Comparison of ENCODE assay signal across 7 cellular contexts in genomic region chr3:136195258-136196063, GRCh38. TPM values are rescaled to one million over a fixed set of nuclear protein-coding genes. Genes with fewer than 3 reads are reported as not detected.
DNase-seq lines count a peak whose midpoint lies in the region; ATAC-seq and TF ChIP-seq lines count a peak whose summit lies in the region.

No MANE protein-coding gene starts in this region.

- peak overlapping the region; percentile 100 for H3K27ac ChIP-seq in GM23338 (ENCODE audit: low read depth)
- peak overlapping the region; percentile 95 to 100 (median 99) for H3K27ac ChIP-seq in skin epidermis

- peak; percentile 1 for TF ChIP-seq CTCF in GM12873 (IDR thresholded peaks at IDR 0.05; ENCODE audit: insufficient read depth, low read depth, low read length, missing control alignments)
- no peak for TF ChIP-seq CTCF in GM23338 (conservative IDR thresholded peaks at IDR 0.05; ENCODE audit: low read depth in 2 of 2)
- no peak for TF ChIP-seq CTCF in Loucy (conservative IDR thresholded peaks at IDR 0.05; ENCODE audit: low read length)
- no peak for TF ChIP-seq CTCF in MCF 10A (IDR thresholded peaks at IDR 0.05; ENCODE audit: unreplicated experiment)

- H3F3A ChIP-seq in GM23338 (replicated peaks; ENCODE audit: low read depth) (peaks cover 16% of the 10 kb centered on the region; the same call in 1 of the 2 replicates), Loucy (ENCODE audit: low read depth) (peaks cover 7% of the 10 kb centered on the region; the same call in 1 of the 2 replicates)

- peaks cover 34% of the 10 kb centered on the region for H3K4me1 Mint-ChIP-seq in GM23338
- peaks cover 19% of the 10 kb centered on the region for H3K4me1 Mint-ChIP-seq in MCF 10A (ENCODE audit: insufficient read depth, unreplicated experiment)

- H3K4me3 Mint-ChIP-seq in GM23338 (peak overlapping the region; percentile 99), MCF 10A (ENCODE audit: unreplicated experiment) (peak overlapping the region; percentile 82)

- H3K4me1 ChIP-seq in GM23338 (ENCODE audit: insufficient read depth) (peaks cover 41% of the 10 kb centered on the region), Loucy (ENCODE audit: insufficient read depth, low read length, poor library complexity, severe bottlenecking) (peaks cover 32% of the 10 kb centered on the region)

- H3K36me3 ChIP-seq in GM23338 (ENCODE audit: insufficient read depth): no peaks in the 10 kb centered on the region
- H3K36me3 ChIP-seq in Loucy (ENCODE audit: insufficient read depth, low read length): no peaks in the 10 kb centered on the region

- no TSS peak for BruUV-seq in MCF 10A (replicated peaks; lab: Mats Ljungman, UMichigan)

- H3K4me2 ChIP-seq in GM23338: peak overlapping the region; percentile 97
- peak overlapping the region; percentile 99 for H3K4me2 ChIP-seq in Loucy (ENCODE audit: low read depth, low read length, poor library complexity, severe bottlenecking)

- H3K27ac Mint-ChIP-seq in GM23338 (peak overlapping the region; percentile 99), MCF 10A (ENCODE audit: low read depth, unreplicated experiment) (peak overlapping the region; percentile 93)

- no peaks in the 10 kb centered on the region for H3K9me3 ChIP-seq in Loucy (ENCODE audit: insufficient read depth, low read depth, low read length)

- H3K9me2 ChIP-seq in GM23338 (ENCODE audit: insufficient read depth) (no peaks in the 10 kb centered on the region), Loucy (replicated peaks; ENCODE audit: low read depth, low read length) (no peaks in the 10 kb centered on the region)

- H3K79me2 ChIP-seq in GM23338 (replicated peaks; ENCODE audit: insufficient read depth) (peaks cover 48% of the 10 kb centered on the region), Loucy (ENCODE audit: insufficient read depth, low read length) (peaks cover 66% of the 10 kb centered on the region)

- peaks cover 15% of the 10 kb centered on the region for H3K27me3 Mint-ChIP-seq in GM23338 (ENCODE audit: insufficient read depth, low read depth, poor library complexity)
- no peaks in the 10 kb centered on the region for H3K27me3 Mint-ChIP-seq in MCF 10A (ENCODE audit: insufficient read depth, unreplicated experiment)

- H3K27me3 ChIP-seq in GM23338 (ENCODE audit: insufficient read depth): no peaks in the 10 kb centered on the region
- peaks cover 5% of the 10 kb centered on the region for H3K27me3 ChIP-seq in Loucy (ENCODE audit: insufficient read depth, low read length, poor library complexity, severe bottlenecking)

- POLR2A ChIA-PET in MCF 10A (lab: Yijun Ruan, JAX): interaction anchor here (0.6 to 5.6 kb wide), 27 partner anchors 9 to 819 kb away, joined by 3 to 43 read pairs (median 4); partner anchors contain the start of genes IL20RB, NCK1, PCCB and STAG1

- peak overlapping the region; percentile 95 for H3K4me3 ChIP-seq in GM23338
- H3K4me3 ChIP-seq in Loucy (ENCODE audit: low read length, poor library complexity, severe bottlenecking): peak overlapping the region; percentile 86
- H3K4me3 ChIP-seq in skin epidermis: peak overlapping the region; percentile 54 to 92 (median 69)

- intact Hi-C loops in MCF 10A (cut with micrococcal nuclease): loop anchor here (1.0 to 10.0 kb wide), 5 partner anchors 53 to 557 kb away; partner anchors contain the start of genes PCCB and STAG1

- H4K20me1 ChIP-seq in GM23338 (replicated peaks; ENCODE audit: insufficient read depth) (peaks cover 43% of the 10 kb centered on the region), Loucy (ENCODE audit: insufficient read depth, low read length, poor library complexity, severe bottlenecking) (peaks cover 48% of the 10 kb centered on the region)

- CTCF ChIA-PET in MCF 10A (lab: Yijun Ruan, JAX): interaction anchor here (0.6 to 2.9 kb wide), 4 partner anchors 55 to 557 kb away, joined by 4 to 18 read pairs (median 4); partner anchors contain the start of genes PCCB and STAG1

- ATAC-seq in GM23338: peak; percentile 49

- peaks cover 24% of the 10 kb centered on the region for H3K9me3 Mint-ChIP-seq in GM23338
- no peaks in the 10 kb centered on the region for H3K9me3 Mint-ChIP-seq in MCF 10A (ENCODE audit: unreplicated experiment)

- H2AFZ ChIP-seq in GM23338: no peak overlapping the region
- peak overlapping the region; percentile 76 for H2AFZ ChIP-seq in Loucy (ENCODE audit: low read length)

- H3K9ac ChIP-seq in Loucy (ENCODE audit: low read depth, low read length, poor library complexity, severe bottlenecking): peak overlapping the region; percentile 93

- H3K36me3 Mint-ChIP-seq in GM23338 (ENCODE audit: low read depth) (peaks cover 31% of the 10 kb centered on the region), MCF 10A (ENCODE audit: insufficient read depth, unreplicated experiment) (peaks cover 26% of the 10 kb centered on the region)

- DNase-seq in GM23338 (ENCODE audit: low spot score): peak; percentile 84
- DNase-seq in T follicular helper cell (ENCODE audit: low read depth): peak; percentile 67
- DNase-seq in MCF 10A (ENCODE audit: unreplicated experiment): peak; percentile 72
- peak; percentile 85 for DNase-seq in iPS-NIHi11 (ENCODE audit: low spot score)

TF ChIP-seq in GM23338, 12 proteins besides CTCF, POLR2A, EP300 and RAD21:
- no peak for TF ChIP-seq EZH2phosphoT487 (IDR thresholded peaks at IDR 0.05; ENCODE audit: unreplicated experiment)
- TF ChIP-seq CREB1 (CRISPR knock-in tag; IDR thresholded peaks at IDR 0.05; ENCODE audit: low read depth): peak; percentile 55; the same call in 1 of the 2 replicates

RNA-seq across cellular contexts. Expression of gene MSL2, which starts 0.7 kb away (rescaled TPM):
- total RNA-seq in GM23338 (2014; rRNA removed; shearing (Covaris generic)): 39.1 and 50.6 TPM in 2 replicates
- 6.7 and 7.5 TPM in 2 replicates for polyA plus RNA-seq in GM23338 (2016; fragmentation: Nextera tagmentation; extraction: Ambion mirVana)
- 24.6 and 33.4 TPM in 2 replicates for total RNA-seq in MCF 10A (2022)

RNA-seq across cellular contexts. Expression of gene PCCB, which starts 54.7 kb away (rescaled TPM):
- total RNA-seq in GM23338 (2014; rRNA removed; shearing (Covaris generic)): 69.5 and 76.8 TPM in 2 replicates
- 40.9 and 42.7 TPM in 2 replicates for polyA plus RNA-seq in GM23338 (2016; fragmentation: Nextera tagmentation; extraction: Ambion mirVana)
- total RNA-seq in MCF 10A (2022): 51.7 and 54.0 TPM in 2 replicates

Comparison
In these comparisons a context has a peak if more than half of its experiments do, and no peak if none do; other contexts are left out.
1. Peak in every context shown above with its lines: DNase-seq, ATAC-seq, H3K4me3 ChIP-seq and H3K27ac ChIP-seq.